In genomic region chr1:170290226-170290625, GRCh38 we compare ENCODE assay signal across 31 cellular contexts.
"Had no signal": no experiment of that assay in that cellular context is flagged by ENCODE, and none has a peak within 500 bp of the region (broad histone marks: within the 10 kb centered on the region; RNA-seq: fewer than 3 reads in every experiment).

No MANE protein-coding gene starts in this region.

- H3K4me3 ChIP-seq: ascending aorta, cardiac muscle cell, coronary artery, dorsolateral prefrontal cortex, left ventricle myocardium inferior, lung, pancreas, prostate gland had no signal

- H3K27ac ChIP-seq: ascending aorta, cardiac muscle cell, coronary artery, dorsolateral prefrontal cortex, left ventricle myocardium inferior, pancreas, prostate gland had no signal

- FAIRE-seq: frontal cortex, islet of Langerhans, pancreas, small intestine had no signal

- ATAC-seq: activated CD8-positive, alpha-beta memory T cell treated with anti-CD3 and anti-CD28 coated beads, Interleukin-2, amount 10 ng/mL, durations not matched to agents 7 days and 5 days; activated CD8-positive, alpha-beta T cell treated with anti-CD3 and anti-CD28 coated beads, Interleukin-2, amount 10 ng/mL, durations not matched to agents 7 days and 5 days; activated naive CD4-positive, alpha-beta T cell treated with anti-CD3 and anti-CD28 coated beads, Interleukin-2, amount 50 U/mL, for 72 hours; pancreas; sciatic nerve; stimulated activated memory B cell treated with anti-CD40 and anti-IgM and Interleukin-4, amounts not matched to agents 10 μg/mL and 1 μg/mL and 100 μg/mL, for 72 hours; stimulated activated naive CD8-positive, alpha-beta T cell treated with anti-CD3 and anti-CD28 coated beads, Interleukin-15, amount 100 ng/mL, for 72 hours; T-cell had no signal

- H3K9me3 ChIP-seq: ascending aorta, left ventricle myocardium inferior, pancreas, prostate gland had no signal

- H3K27me3 ChIP-seq: ascending aorta, cardiac muscle cell, pancreas had no signal

- DNase-seq: activated B cell treated with CpG ODN at 0.5 μM for 24 hours; activated CD4-positive, alpha-beta T cell treated with anti-CD3 and anti-CD28 coated beads, Interleukin-2, amount 50 U/mL, for 1 hour; activated CD8-positive, alpha-beta memory T cell treated with anti-CD3 and anti-CD28 coated beads, Interleukin-2, amount 10 ng/mL, durations not matched to agents 7 days and 5 days; activated CD8-positive, alpha-beta T cell treated with anti-CD3 and anti-CD28 coated beads, Interleukin-2, amount 10 ng/mL, durations not matched to agents 7 days and 5 days; activated naive CD4-positive, alpha-beta T cell; activated T-cell treated with anti-CD3 and anti-CD28 coated beads, Interleukin-2, amount 50 U/mL, for 48 hours; cerebellar nuclear complex; dorsolateral prefrontal cortex; effector memory CD4-positive, alpha-beta T cell; erythroblast; left ventricle myocardium inferior; naive B cell; pancreas; retina; small intestine; stimulated activated CD4-positive, alpha-beta T cell treated with anti-CD3 and anti-CD28 coated beads, Interleukin-1b, Interleukin-23, amount 100 ng/mL, for 48 hours; stimulated activated CD4-positive, alpha-beta T cell treated with anti-CD3 and anti-CD28 coated beads, Interleukin-4, amount 100 ng/mL, for 4 hours; stimulated activated CD8-positive, alpha-beta memory T cell treated with anti-CD3 and anti-CD28 coated beads, Interleukin-4, amount 100 ng/mL, for 48 hours; stimulated activated naive CD8-positive, alpha-beta T cell treated with anti-CD3 and anti-CD28 coated beads, Interleukin-15, amount 100 ng/mL, for 72 hours; substantia nigra; T-cell had no signal

- H3K4me1 ChIP-seq: ascending aorta, left ventricle myocardium inferior, pancreas, prostate gland had no signal

- H3K36me3 ChIP-seq: ascending aorta, cardiac muscle cell, left ventricle myocardium inferior, pancreas, prostate gland had no signal
